Comparison of ENCODE assay signal across 17 cellular contexts in genomic region chr12:32211769-32212156, GRCh38.
A peak's percentile ranks its signal among the peaks of the same experiment; 100 is the strongest.
DNase-seq lines count a peak whose midpoint lies in the region; ATAC-seq, FAIRE-seq and TF ChIP-seq lines count a peak whose summit lies in the region.
"Had no signal": no experiment of that assay in that cellular context is flagged by ENCODE, and none has a peak within 500 bp of the region (broad histone marks: within the 10 kb centered on the region; RNA-seq: fewer than 3 reads in every experiment).

No MANE protein-coding gene starts in this region.

- no peak overlapping the region for H3K9ac ChIP-seq in SK-N-SH

- H3K27ac ChIP-seq in SK-N-SH (ENCODE audit: low read depth in 2 of 2, low read length in 1 of 2), result peak overlapping the region in 1 of 2 experiments; percentile 31; a peak in 1 of 4 replicates
- no peak overlapping the region for H3K27ac ChIP-seq in CD8-positive, alpha-beta T cell (ENCODE audit: low read depth, low read length)
- H3K27ac ChIP-seq: SK-N-MC had no signal

- intact Hi-C loops in CD8-positive, alpha-beta T cell (cut with DNase I, micrococcal nuclease), result no loop called here
- intact Hi-C loops in natural killer cell (cut with micrococcal nuclease), result no loop called here

- no peak for ATAC-seq in naive B cell (ENCODE audit: low read depth in 2 of 2)
- no peak for ATAC-seq in CD8-positive, alpha-beta T cell
- no peak for ATAC-seq in natural killer cell

- H3K9me2 ChIP-seq in SK-N-SH, result no peaks in the 10 kb centered on the region

- peak; percentile 38 for FAIRE-seq in GM18507 (lab: Jason Lieb, UNC)

- H3K9me3 Mint-ChIP-seq in naive B cell (no peaks in the 10 kb centered on the region), natural killer cell (no peaks in the 10 kb centered on the region)
- no peaks in the 10 kb centered on the region for H3K9me3 Mint-ChIP-seq in CD8-positive, alpha-beta T cell
- H3K9me3 Mint-ChIP-seq: activated B cell treated with CpG ODN at 0.5 μM for 24 hours; activated naive CD8-positive, alpha-beta T cell treated with anti-CD3 and anti-CD28 coated beads for 36 hours had no signal

- CTCF ChIA-PET in SK-N-SH (lab: Yijun Ruan, JAX), result no interaction called here
- CTCF ChIA-PET in CD8-positive, alpha-beta T cell (lab: Charles Lee), result no interaction called here

- POLR2A ChIA-PET in SK-N-SH (lab: Yijun Ruan, JAX), result no interaction called here
- POLR2A ChIA-PET in CD8-positive, alpha-beta T cell (lab: Charles Lee), result no interaction called here

- H3K27me3 ChIP-seq in SK-N-SH (ENCODE audit: insufficient read depth), result no peaks in the 10 kb centered on the region
- no peaks in the 10 kb centered on the region for H3K27me3 ChIP-seq in CD8-positive, alpha-beta T cell (ENCODE audit: insufficient read depth, low read length)
- H3K27me3 ChIP-seq: uterus had no signal

- H3K9me3 ChIP-seq in SK-N-SH, result no peaks in the 10 kb centered on the region
- H3K9me3 ChIP-seq in CD8-positive, alpha-beta T cell (ENCODE audit: low read length), result no peaks in the 10 kb centered on the region
- H3K9me3 ChIP-seq: uterus had no signal

- no peak for DNase-seq in GM18507 (ENCODE audit: extremely low spot score, insufficient read length, low read depth)
- DNase-seq in NCI-H146 (lab: John Stamatoyannopoulos, UW), result peak; percentile 47
- DNase-seq in SK-N-SH, result peak; percentile 6
- no peak for DNase-seq in naive B cell
- no peak for DNase-seq in CD8-positive, alpha-beta T cell
- DNase-seq in NCI-H524 treated with DMSO at 0.1 percent for 48 hours (lab: John Stamatoyannopoulos, UW), result no peak
- DNase-seq in natural killer cell, result no peak
- DNase-seq: activated B cell treated with CpG ODN at 0.5 μM for 24 hours; activated CD4-positive, alpha-beta T cell treated with anti-CD3 and anti-CD28 coated beads, Interleukin-2, amount 50 U/mL, for 4 hours; activated CD8-positive, alpha-beta memory T cell treated with anti-CD3 and anti-CD28 coated beads, Interleukin-2, amount 50 U/mL, for 4 hours; activated naive CD8-positive, alpha-beta T cell treated with anti-CD3 and anti-CD28 coated beads for 36 hours; erythroblast; foreskin fibroblast; hippocampal formation; substantia nigra; uterus had no signal

- H4K20me1 ChIP-seq in SK-N-SH (ENCODE audit: insufficient read depth), result no peaks in the 10 kb centered on the region

- no peak overlapping the region for H2AFZ ChIP-seq in SK-N-SH (ENCODE audit: low read depth)

- H3K4me3 ChIP-seq in SK-N-SH (ENCODE audit: low read depth in 2 of 2, low read length in 1 of 2), result no peak overlapping the region
- H3K4me3 ChIP-seq in CD8-positive, alpha-beta T cell (ENCODE audit: low read depth, low read length), result no peak overlapping the region
- H3K4me3 ChIP-seq: SK-N-MC, uterus had no signal

- peaks cover 0 to 6% of the 10 kb centered on the region in 2 experiments; a peak in 2 of 4 replicates for H3K4me1 ChIP-seq in SK-N-SH (ENCODE audit: control insufficient read depth in 1 of 2, insufficient read depth in 2 of 2, low read depth in 1 of 2, low read length in 1 of 2)
- no peaks in the 10 kb centered on the region for H3K4me1 ChIP-seq in CD8-positive, alpha-beta T cell (ENCODE audit: insufficient read depth, low read length)
- H3K4me1 ChIP-seq: uterus had no signal

- peaks cover 6% of the 10 kb centered on the region for H3F3A ChIP-seq in SK-N-SH (replicated peaks; ENCODE audit: insufficient read depth)

- H3K4me1 Mint-ChIP-seq in naive B cell (peaks cover 19 to 26% (median 25%) of the 10 kb centered on the region in 3 donors), natural killer cell (no peaks in the 10 kb centered on the region)
- no peaks in the 10 kb centered on the region for H3K4me1 Mint-ChIP-seq in CD8-positive, alpha-beta T cell (ENCODE audit: low read depth)

- H3K79me2 ChIP-seq in SK-N-SH (ENCODE audit: insufficient read depth), result no peaks in the 10 kb centered on the region

- TF ChIP-seq EP300 in SK-N-SH (IDR thresholded peaks at IDR 0.05; ENCODE audit: borderline replicate concordance in 1 of 2, low read depth in 1 of 2, low read length in 1 of 2), result no peak

- H3K4me2 ChIP-seq in SK-N-SH, result no peak overlapping the region

- peaks cover 9 to 12% of the 10 kb centered on the region in 2 donors for H3K36me3 Mint-ChIP-seq in naive B cell
- peaks cover 8% of the 10 kb centered on the region for H3K36me3 Mint-ChIP-seq in CD8-positive, alpha-beta T cell
- no peaks in the 10 kb centered on the region for H3K36me3 Mint-ChIP-seq in natural killer cell

- H3K4me3 Mint-ChIP-seq in naive B cell (no peak overlapping the region), natural killer cell (no peak overlapping the region)
- no peak overlapping the region for H3K4me3 Mint-ChIP-seq in CD8-positive, alpha-beta T cell
- H3K4me3 Mint-ChIP-seq: activated B cell treated with CpG ODN at 0.5 μM for 24 hours; activated naive CD8-positive, alpha-beta T cell treated with anti-CD3 and anti-CD28 coated beads for 36 hours had no signal

- TF ChIP-seq RAD21 in SK-N-SH (IDR thresholded peaks at IDR 0.05; ENCODE audit: low read length), result no peak

- H3K27me3 Mint-ChIP-seq in naive B cell, result no peaks in the 10 kb centered on the region
- no peaks in the 10 kb centered on the region for H3K27me3 Mint-ChIP-seq in CD8-positive, alpha-beta T cell (ENCODE audit: low read depth)
- no peaks in the 10 kb centered on the region for H3K27me3 Mint-ChIP-seq in natural killer cell (ENCODE audit: low read depth in 2 of 2)
- H3K27me3 Mint-ChIP-seq: activated B cell treated with CpG ODN at 0.5 μM for 24 hours; activated naive CD8-positive, alpha-beta T cell treated with anti-CD3 and anti-CD28 coated beads for 36 hours had no signal

- H3K27ac Mint-ChIP-seq in naive B cell (peak overlapping the region in 4 of 6 donors; percentile 51 to 91 (median 78)), natural killer cell (no peak overlapping the region)
- no peak overlapping the region for H3K27ac Mint-ChIP-seq in CD8-positive, alpha-beta T cell
- H3K27ac Mint-ChIP-seq: activated B cell treated with CpG ODN at 0.5 μM for 24 hours; activated naive CD8-positive, alpha-beta T cell treated with anti-CD3 and anti-CD28 coated beads for 36 hours had no signal

- peaks cover 6% of the 10 kb centered on the region in 2 experiments for H3K36me3 ChIP-seq in SK-N-SH (replicated peaks in 1 of 2; ENCODE audit: control insufficient read depth in 1 of 2, insufficient read depth in 2 of 2, low read length in 1 of 2)
- no peaks in the 10 kb centered on the region for H3K36me3 ChIP-seq in CD8-positive, alpha-beta T cell (ENCODE audit: insufficient read depth, low read length)
- H3K36me3 ChIP-seq: uterus had no signal

- no peak for TF ChIP-seq CTCF in SK-N-SH (IDR thresholded peaks at IDR 0.05)
- TF ChIP-seq CTCF in CD8-positive, alpha-beta T cell (IDR thresholded peaks at IDR 0.05), result no peak
- no peak for TF ChIP-seq CTCF in natural killer cell (IDR thresholded peaks at IDR 0.05)

- WGBS in SK-N-SH (ENCODE audit: low lambda C conversion rate), result 36% methylated on average over 2 of the region's 2 CpGs

TF ChIP-seq in SK-N-SH, 30 proteins besides CTCF, POLR2A, EP300 and RAD21 (continues in another document):
- TF ChIP-seq POLR2AphosphoS5 (IDR thresholded peaks at IDR 0.05; ENCODE audit: low read depth, low read length) (no peak), PBX3 (IDR thresholded peaks at IDR 0.05) (peak; percentile 24; the same call in 1 of the 2 replicates), MEF2A (IDR thresholded peaks at IDR 0.05; ENCODE audit: borderline replicate concordance, low read depth) (no peak), ELF1 (IDR thresholded peaks at IDR 0.05) (no peak), FOSL2 (IDR thresholded peaks at IDR 0.05; ENCODE audit: borderline replicate concordance, low read depth) (no peak), SMC3 (IDR thresholded peaks at IDR 0.05; ENCODE audit: low read depth, low read length) (no peak), GATA2 (CRISPR knock-in tag; IDR thresholded peaks at IDR 0.05) (peak; percentile 62), RXRA (IDR thresholded peaks at IDR 0.05; ENCODE audit: borderline replicate concordance, low read depth) (no peak), ZBTB33 (IDR thresholded peaks at IDR 0.05; ENCODE audit: borderline replicate concordance, low read depth) (no peak), USF1 (IDR thresholded peaks at IDR 0.05; ENCODE audit: borderline replicate concordance, low read depth) (no peak), MXI1 (IDR thresholded peaks at IDR 0.05; ENCODE audit: low read depth, low read length) (no peak), TEAD4 (IDR thresholded peaks at IDR 0.05; ENCODE audit: borderline replicate concordance, insufficient read depth) (no peak), RFX5 (IDR thresholded peaks at IDR 0.05; ENCODE audit: low read length) (no peak), EZH2phosphoT487 (IDR thresholded peaks at IDR 0.05; ENCODE audit: borderline replicate concordance, low read depth) (no peak)

Comparison
In these comparisons a context has a peak if more than half of its experiments do, and no peak if none do; other contexts are left out.
1. DNase-seq: peak in NCI-H146 (single experiment) and SK-N-SH (single experiment); none in GM18507 (single experiment), naive B cell (single experiment), CD8-positive, alpha-beta T cell (0 of 7), NCI-H524 treated with DMSO at 0.1 percent for 48 hours (single experiment) and natural killer cell (single experiment).
2. H3K27ac Mint-ChIP-seq: peak in naive B cell (4 of 6); none in CD8-positive, alpha-beta T cell (single experiment) and natural killer cell (0 of 2).